ENCODE assay signal across 9 cellular contexts in the genomic region with DNA sequence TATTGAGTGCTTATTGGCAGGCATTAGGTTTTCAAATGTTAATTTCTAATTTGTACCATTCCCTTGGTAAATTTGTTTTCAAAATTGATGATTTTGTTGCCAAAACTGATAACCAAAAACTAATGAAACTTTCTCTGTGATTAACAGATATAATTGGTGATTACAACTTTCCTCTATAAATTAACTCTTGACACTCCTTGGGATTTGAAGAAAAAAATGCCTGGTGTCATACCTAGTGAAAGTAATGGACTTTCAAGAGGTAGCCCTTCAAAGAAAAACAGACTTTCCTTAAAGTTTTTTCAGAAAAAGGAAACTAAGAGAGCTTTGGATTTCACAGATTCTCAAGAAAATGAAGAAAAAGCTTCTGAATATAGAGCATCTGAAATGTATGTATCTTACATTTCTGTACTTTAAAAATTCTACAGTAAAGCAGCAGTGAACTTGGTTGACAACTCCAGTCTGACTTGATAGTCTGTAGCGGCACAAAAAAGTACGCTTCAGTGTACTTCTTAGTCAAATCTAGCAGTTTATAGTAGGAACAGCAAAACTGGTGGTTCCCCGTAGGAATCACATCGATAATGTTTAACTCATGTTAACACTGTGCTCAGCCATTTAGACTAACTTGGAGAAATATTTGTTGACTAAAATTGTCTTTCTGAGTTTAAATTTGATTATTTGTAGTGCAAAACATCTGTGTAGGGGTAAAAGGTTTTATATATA. TPM values are rescaled to one million over a fixed set of nuclear protein-coding genes. Genes with fewer than 3 reads are reported as not detected.
DNase-seq lines count a peak whose midpoint lies in the region; ATAC-seq and TF ChIP-seq lines count a peak whose summit lies in the region.
"Had no signal": no experiment of that assay in that cellular context is flagged by ENCODE, and none has a peak within 500 bp of the region (broad histone marks: within the 10 kb centered on the region; RNA-seq: fewer than 3 reads in every experiment).

No MANE protein-coding gene starts in this region.

- no peak for TF ChIP-seq POLR2A in adrenal gland (IDR thresholded peaks at IDR 0.05)

- DNase-seq in T-helper 17 cell (no peak), natural killer cell (no peak), NCI-H1436 treated with DMSO at 0.1 percent for 48 hours (lab: John Stamatoyannopoulos, UW) (no peak), adrenal gland (no peak), left lobe of liver (ENCODE audit: low spot score) (no peak)

- no peaks in the 10 kb centered on the region for H3K27me3 ChIP-seq in adrenal gland

- 81 to 89% (median 84%) methylated on average over 4 of the region's 4 CpGs for WGBS in adrenal gland, 4 donors

- H3K4me1 Mint-ChIP-seq in T-helper 17 cell (peaks cover 25% of the 10 kb centered on the region), natural killer cell (peaks cover 44 to 53% of the 10 kb centered on the region in 2 donors)

- no peak overlapping the region for H3K27ac ChIP-seq in adrenal gland
- H3K27ac ChIP-seq: epithelial cell of prostate had no signal

- TF ChIP-seq CTCF in natural killer cell (IDR thresholded peaks at IDR 0.05), result no peak
- no peak for TF ChIP-seq CTCF in adrenal gland (IDR thresholded peaks at IDR 0.05)

- H3K4me1 ChIP-seq in adrenal gland (replicated peaks in 1 of 2), result peaks cover 9 to 40% of the 10 kb centered on the region in 2 donors

- ATAC-seq in GM19043 (IDR thresholded peaks at IDR 0.05; ENCODE audit: low read depth, unreplicated experiment) (peak; percentile 34), HG02943 (IDR thresholded peaks at IDR 0.05; ENCODE audit: low read depth, unreplicated experiment) (peak; percentile 31), T-helper 17 cell (no peak), natural killer cell (no peak), GM19395 (IDR thresholded peaks at IDR 0.05; ENCODE audit: unreplicated experiment) (no peak), left lobe of liver (no peak)

- no peak overlapping the region for H3K4me3 ChIP-seq in adrenal gland

- H3K9me3 Mint-ChIP-seq in natural killer cell, result peaks cover 3 to 4% of the 10 kb centered on the region in 2 donors

- H3K9me3 ChIP-seq in T-helper 17 cell (ENCODE audit: control insufficient read depth, low read length, poor library complexity, severe bottlenecking) (no peaks in the 10 kb centered on the region), adrenal gland (replicated peaks in 1 of 3) (no peaks in the 10 kb centered on the region)

- H3K27me3 Mint-ChIP-seq in T-helper 17 cell (no peaks in the 10 kb centered on the region), natural killer cell (ENCODE audit: low read depth in 2 of 2) (no peaks in the 10 kb centered on the region)

- peak overlapping the region; percentile 93 for H3K4me3 Mint-ChIP-seq in T-helper 17 cell
- peak overlapping the region; percentile 90 for H3K4me3 Mint-ChIP-seq in natural killer cell

- peaks cover 5% of the 10 kb centered on the region for H3K36me3 Mint-ChIP-seq in T-helper 17 cell (ENCODE audit: low read depth)
- H3K36me3 Mint-ChIP-seq in natural killer cell, result peaks cover 14% of the 10 kb centered on the region

- intact Hi-C loops in natural killer cell (cut with micrococcal nuclease) (loop anchor here (5.0 kb wide), 2 partner anchors 927 to 1363 kb away; a partner anchor contains a TSS), adrenal gland (cut with DNase I) (no loop called here)

- peaks cover 0 to 19% of the 10 kb centered on the region in 2 donors for H3K36me3 ChIP-seq in adrenal gland (replicated peaks in 1 of 2)

- peak overlapping the region; percentile 96 for H3K27ac Mint-ChIP-seq in T-helper 17 cell
- H3K27ac Mint-ChIP-seq in natural killer cell, result peak overlapping the region in 1 of 2 donors; percentile 9

RNA-seq across cellular contexts. Expression of a gene that starts 3.0 kb away (rescaled TPM):
- 10 to 100 TPM; 28.3 to 29.3 TPM for total RNA-seq in T-helper 17 cell
- total RNA-seq in natural killer cell, result 10 to 100 TPM; 22.1 to 34.0 (median 26.8) TPM
- 10 to 100 TPM; 10.3 to 18.4 (median 17.0) TPM for total RNA-seq in adrenal gland
- 10 to 100 TPM in 1 of 3 donors, 1 to 10 TPM in 2; 4.1 to 26.1 (median 5.2) TPM for polyA plus RNA-seq in adrenal gland
- total RNA-seq in left lobe of liver, result 5.0 TPM

Comparison
In these comparisons a context has a peak if more than half of its experiments do, and no peak if none do; other contexts are left out.
1. ATAC-seq: peak in GM19043 (single experiment) and HG02943 (single experiment); none in T-helper 17 cell (single experiment), natural killer cell (0 of 3), GM19395 (single experiment) and left lobe of liver (single experiment).